1 cellular context compared by ENCODE assay signal in genomic region chr2:119747311-119747710, GRCh38.
TF ChIP-seq lines count a peak whose summit lies in the region.

No MANE protein-coding gene starts in this region.

TF ChIP-seq in WTC11, 78 proteins besides CTCF, POLR2A, EP300 and RAD21 (continued from another document):
- TF ChIP-seq ZNF532 (CRISPR knock-in tag; IDR thresholded peaks at IDR 0.05; ENCODE audit: borderline replicate concordance) (no peak), NR1H2 (CRISPR knock-in tag; IDR thresholded peaks at IDR 0.05) (no peak), OVOL2 (CRISPR knock-in tag; IDR thresholded peaks at IDR 0.05; ENCODE audit: borderline replicate concordance) (no peak), CBFB (CRISPR knock-in tag; IDR thresholded peaks at IDR 0.05; ENCODE audit: low read depth) (no peak), SOX15 (CRISPR knock-in tag; IDR thresholded peaks at IDR 0.05) (no peak), HMGXB4 (CRISPR knock-in tag; IDR thresholded peaks at IDR 0.05) (no peak), NFE2L1 (CRISPR knock-in tag; IDR thresholded peaks at IDR 0.05) (no peak), RELA (CRISPR knock-in tag; IDR thresholded peaks at IDR 0.05; ENCODE audit: borderline replicate concordance) (no peak), NFYB (CRISPR knock-in tag; conservative IDR thresholded peaks at IDR 0.05; ENCODE audit: low read depth) (no peak)
- TF ChIP-seq, protein P1, sequence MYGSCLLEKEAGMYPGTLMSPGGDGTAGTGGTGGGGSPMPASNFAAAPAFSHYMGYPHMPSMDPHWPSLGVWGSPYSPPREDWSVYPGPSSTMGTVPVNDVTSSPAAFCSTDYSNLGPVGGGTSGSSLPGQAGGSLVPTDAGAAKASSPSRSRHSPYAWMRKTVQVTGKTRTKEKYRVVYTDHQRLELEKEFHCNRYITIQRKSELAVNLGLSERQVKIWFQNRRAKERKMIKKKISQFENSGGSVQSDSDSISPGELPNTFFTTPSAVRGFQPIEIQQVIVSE (CRISPR knock-in tag; IDR thresholded peaks at IDR 0.05; ENCODE audit: borderline replicate concordance), result no peak
TF ChIP-seq in WTC11: peak in this region for 0.
